8 cellular contexts compared by ENCODE assay signal in genomic region chr9:136545966-136546696, GRCh38. TPM values are rescaled to one million over a fixed set of nuclear protein-coding genes. Genes with fewer than 3 reads are reported as not detected.
A peak's percentile ranks its signal among the peaks of the same experiment; 100 is the strongest.
DNase-seq lines count a peak whose midpoint lies in the region; ATAC-seq and TF ChIP-seq lines count a peak whose summit lies in the region.

NOTCH1 (minus strand) TSS chr9:136546048; CDS start chr9:136545786, 262 bp downstream.

- peaks cover 0 to 8% (median 0%) of the 10 kb centered on the region in 4 donors for H3K36me3 ChIP-seq in liver (ENCODE audit: control insufficient read depth in 4 of 4, insufficient read depth in 3 of 4, low read depth in 1 of 4, low read length in 3 of 4)

- no peaks in the 10 kb centered on the region for H3K27me3 ChIP-seq in liver (ENCODE audit: control insufficient read depth in 4 of 4, insufficient read depth in 4 of 4, low read length in 3 of 4)

- DNase-seq in NK-92 treated with Interleukin-12 subunit alpha and Interleukin-12 subunit beta, amount 100 ng/mL, for 24 hours (lab: John Stamatoyannopoulos, UW), result peak; percentile 27
- DNase-seq in NK-92 (lab: John Stamatoyannopoulos, UW; ENCODE audit: unreplicated experiment) (no peak), NCI-H2196 treated with DMSO at 0.1 percent for 48 hours (lab: John Stamatoyannopoulos, UW; ENCODE audit: unreplicated experiment) (peak; percentile 40), dermis blood vessel endothelial cell (peak; percentile 94)
- peak; percentile 83 for DNase-seq in activated CD4-positive, alpha-beta T cell treated with anti-CD3 and anti-CD28 coated beads, Interleukin-2, amount 50 U/mL, for 1 hour
- DNase-seq in stimulated activated CD4-positive, alpha-beta T cell treated with anti-CD3 and anti-CD28 coated beads, Interleukin-4, amount 100 ng/mL, for 24 hours, result peak; percentile 90

- peak; percentile 26 to 63 for TF ChIP-seq RAD21 in liver (IDR thresholded peaks at IDR 0.05)

- H3K9me3 ChIP-seq in liver (ENCODE audit: control insufficient read depth in 4 of 4, low read length in 3 of 4), result no peaks in the 10 kb centered on the region

- peak; percentile 56 for ATAC-seq in HG02938 (IDR thresholded peaks at IDR 0.05; ENCODE audit: unreplicated experiment)

- peak within 1 kb of the TSS; percentile 37 to 72 for H3K9ac ChIP-seq in liver (ENCODE audit: low read depth in 1 of 2, low read length in 2 of 2)

- H3K27ac ChIP-seq in liver (ENCODE audit: low read depth in 1 of 2, low read length in 2 of 2), result peak within 1 kb of the TSS; percentile 95 to 99

- peak within 1 kb of the TSS; percentile 71 to 94 (median 77) for H3K4me3 ChIP-seq in liver (ENCODE audit: low read depth in 1 of 3, low read length in 3 of 3)

- WGBS in liver, result under 1% methylated on average over 94 of the region's 94 CpGs

- no peak for TF ChIP-seq CTCF in liver (IDR thresholded peaks at IDR 0.05; ENCODE audit: low read depth, low read length, missing input control)

- H3K4me1 ChIP-seq in liver (ENCODE audit: control insufficient read depth in 4 of 4, insufficient read depth in 4 of 4, low read length in 3 of 4), result peaks cover 17 to 60% (median 33%) of the 10 kb centered on the region in 4 donors

TF ChIP-seq in liver, 16 proteins besides CTCF, POLR2A, EP300 and RAD21:
- TF ChIP-seq ATF3 (IDR thresholded peaks at IDR 0.05) (peak; percentile 38), FOXA1 (IDR thresholded peaks at IDR 0.05) (peak; percentile 36), TAF1 (conservative IDR thresholded peaks at IDR 0.05) (no peak), REST (IDR thresholded peaks at IDR 0.05) (no peak), RXRA (IDR thresholded peaks at IDR 0.05) (peak; percentile 69 to 72), EGR1 (IDR thresholded peaks at IDR 0.05; ENCODE audit: low read depth in 2 of 2) (peak in 1 of 2 donors; percentile 29), MAX (IDR thresholded peaks at IDR 0.05) (peak; percentile 26), FOXA2 (IDR thresholded peaks at IDR 0.05) (no peak), YY1 (IDR thresholded peaks at IDR 0.05) (peak; percentile 16), NR2F2 (IDR thresholded peaks at IDR 0.05) (peak; percentile 67), HNF4A (conservative IDR thresholded peaks at IDR 0.05) (peak in 1 of 2 donors; percentile 30), SP1 (IDR thresholded peaks at IDR 0.05) (peak; percentile 74)

RNA-seq across cellular contexts. Expression of gene NOTCH1, which starts in this region (rescaled TPM):
- 157 and 319 TPM in 2 replicates for total RNA-seq in dermis blood vessel endothelial cell
- total RNA-seq in liver, result 10 to 100 TPM in 1 of 2 donors, 1 to 10 TPM in 1; 9.4 to 22.3 TPM
- polyA plus RNA-seq in liver, result 1 to 10 TPM; 2.4 to 7.5 TPM
